Comparison of ENCODE assay signal across 7 cellular contexts in genomic region chr10:110872984-110873569, GRCh38. TPM values are rescaled to one million over a fixed set of nuclear protein-coding genes. Genes with fewer than 3 reads are reported as not detected.
DNase-seq lines count a peak whose midpoint lies in the region; ATAC-seq and TF ChIP-seq lines count a peak whose summit lies in the region.

No MANE protein-coding gene starts in this region.

- TF ChIP-seq CTCF in SU-DHL-6 (IDR thresholded peaks at IDR 0.05; ENCODE audit: insufficient read depth, low read length, poor library complexity, severe bottlenecking): no peak
- no peak for TF ChIP-seq CTCF in foreskin keratinocyte (conservative IDR thresholded peaks at IDR 0.05)

- peak overlapping the region; percentile 76 for H3K9ac ChIP-seq in SU-DHL-6 (ENCODE audit: low read length)
- peak overlapping the region; percentile 62 to 74 (median 71) for H3K9ac ChIP-seq in skeletal muscle tissue (ENCODE audit: low read depth in 1 of 3, low read length in 3 of 3)

- H3K4me3 ChIP-seq in SU-DHL-6 (ENCODE audit: insufficient read depth, low read length, poor library complexity, severe bottlenecking) (peak overlapping the region; percentile 78), skeletal muscle tissue (ENCODE audit: low read length in 3 of 3) (peak overlapping the region; percentile 76 to 88 (median 83))

- H3K4me1 ChIP-seq in foreskin keratinocyte (no peaks in the 10 kb centered on the region), skeletal muscle tissue (ENCODE audit: control insufficient read depth in 3 of 3, insufficient read depth in 3 of 3, low read length in 3 of 3) (peaks cover 7 to 14% (median 10%) of the 10 kb centered on the region in 3 donors)

- peak overlapping the region; percentile 99 for H3K4me2 ChIP-seq in SU-DHL-6 (ENCODE audit: low read depth, low read length, poor library complexity, severe bottlenecking)

- H3K9me2 ChIP-seq in SU-DHL-6 (replicated peaks; ENCODE audit: insufficient read depth, low read length): no peaks in the 10 kb centered on the region

- H3K9me3 ChIP-seq in SU-DHL-6 (ENCODE audit: insufficient read depth, low read length): no peaks in the 10 kb centered on the region
- H3K9me3 ChIP-seq in skeletal muscle tissue (ENCODE audit: control insufficient read depth in 3 of 3, low read length in 3 of 3): no peaks in the 10 kb centered on the region

- peak overlapping the region; percentile 74 for H2AFZ ChIP-seq in SU-DHL-6 (ENCODE audit: low read depth, low read length, severe bottlenecking)

- H3F3A ChIP-seq in SU-DHL-6 (ENCODE audit: insufficient read depth): peaks cover 45% of the 10 kb centered on the region

- no peaks in the 10 kb centered on the region for H4K20me1 ChIP-seq in SU-DHL-6 (ENCODE audit: low read depth, low read length)

- no peak for ATAC-seq in foreskin keratinocyte
- no peak for ATAC-seq in HG02759 (IDR thresholded peaks at IDR 0.05; ENCODE audit: unreplicated experiment)

- H3K36me3 ChIP-seq in SU-DHL-6 (ENCODE audit: low read length) (peaks cover 21% of the 10 kb centered on the region), skeletal muscle tissue (ENCODE audit: control insufficient read depth in 3 of 3, insufficient read depth in 3 of 3, low read length in 3 of 3) (peaks cover 0 to 9% (median 7%) of the 10 kb centered on the region in 3 donors)

- peak; percentile 50 for DNase-seq in HT-29 (ENCODE audit: low spot score)
- DNase-seq in foreskin keratinocyte: no peak
- no peak for DNase-seq in COLO668 (lab: John Stamatoyannopoulos, UW; ENCODE audit: unreplicated experiment)
- no peak for DNase-seq in NCI-H2227 (lab: John Stamatoyannopoulos, UW; ENCODE audit: unreplicated experiment)

- H3K27me3 ChIP-seq in SU-DHL-6 (ENCODE audit: low read length): no peaks in the 10 kb centered on the region
- H3K27me3 ChIP-seq in foreskin keratinocyte: no peaks in the 10 kb centered on the region
- no peaks in the 10 kb centered on the region for H3K27me3 ChIP-seq in skeletal muscle tissue (ENCODE audit: control insufficient read depth in 3 of 3, insufficient read depth in 3 of 3, low read length in 3 of 3)

- H3K27ac ChIP-seq in SU-DHL-6 (ENCODE audit: low read depth, low read length) (peak overlapping the region; percentile 89), foreskin keratinocyte (peak overlapping the region; percentile 98), skeletal muscle tissue (ENCODE audit: low read depth, low read length) (peak overlapping the region; percentile 88)

- peaks cover 47% of the 10 kb centered on the region for H3K79me2 ChIP-seq in SU-DHL-6 (ENCODE audit: insufficient read depth, low read length)

RNA-seq across cellular contexts. Expression of gene PDCD4, which starts 1.3 kb away (rescaled TPM):
- 12.5 and 18.5 TPM in 2 replicates for total RNA-seq in HT-29 (2014; rRNA removed; shearing (Covaris generic))
- 48.2 and 59.2 TPM in 2 replicates for total RNA-seq in foreskin keratinocyte
- 39.8 and 43.8 TPM in 2 replicates for polyA plus RNA-seq in foreskin keratinocyte
- total RNA-seq in skeletal muscle tissue: 90.3 TPM

RNA-seq across cellular contexts. Expression of gene BBIP1, which starts 45.9 kb away (rescaled TPM):
- total RNA-seq in HT-29 (2014; rRNA removed; shearing (Covaris generic)): 9.2 and 12.7 TPM in 2 replicates
- total RNA-seq in foreskin keratinocyte (20.7 and 22.5 TPM in 2 replicates), skeletal muscle tissue (6.3 TPM)
- polyA plus RNA-seq in foreskin keratinocyte: 22.8 and 23.5 TPM in 2 replicates

RNA-seq across cellular contexts. Expression of gene SHOC2, which starts 46.3 kb away (rescaled TPM):
- total RNA-seq in HT-29 (2014; rRNA removed; shearing (Covaris generic)): 6.4 and 7.0 TPM in 2 replicates
- total RNA-seq in foreskin keratinocyte (29.0 and 30.5 TPM in 2 replicates), skeletal muscle tissue (47.5 TPM)
- polyA plus RNA-seq in foreskin keratinocyte: 9.4 and 10.9 TPM in 2 replicates
